10 cellular contexts compared by ENCODE assay signal in genomic region chr1:109250454-109251276, GRCh38. TPM values are rescaled to one million over a fixed set of nuclear protein-coding genes. Genes with fewer than 3 reads are reported as not detected.
A peak's percentile ranks its signal among the peaks of the same experiment; 100 is the strongest.
DNase-seq lines count a peak whose midpoint lies in the region; ATAC-seq, FAIRE-seq and TF ChIP-seq lines count a peak whose summit lies in the region.
"Had no signal": no experiment of that assay in that cellular context is flagged by ENCODE, and none has a peak within 500 bp of the region (broad histone marks: within the 10 kb centered on the region; RNA-seq: fewer than 3 reads in every experiment).

No MANE protein-coding gene starts in this region.

- 47 to 86% methylated on average over 3 to 12 of the region's 33 CpGs for WGBS in gastroesophageal sphincter (ENCODE audit: low coverage in 1 of 2), 2 donors

- TF ChIP-seq POLR2A in gastroesophageal sphincter (IDR thresholded peaks at IDR 0.05) (no peak), H54 (IDR thresholded peaks at IDR 0.05; ENCODE audit: low read depth, low read length) (no peak)

- H3K4me3 ChIP-seq in RWPE2 (ENCODE audit: severe bottlenecking): peak overlapping the region; percentile 62
- peak overlapping the region in 1 of 2 donors; percentile 82 for H3K4me3 ChIP-seq in gastroesophageal sphincter
- peak overlapping the region; percentile 56 for H3K4me3 ChIP-seq in rectal smooth muscle tissue (ENCODE audit: low read length)

- H3K36me3 ChIP-seq in ES-I3 (ENCODE audit: insufficient read depth, low read length) (no peaks in the 10 kb centered on the region; the same call in 1 of the 2 replicates), RWPE2 (ENCODE audit: low read depth) (0 out of 2 replicates have a peak, but pooled peaks cover 3% of the 10 kb centered on the region), gastroesophageal sphincter (no peaks in the 10 kb centered on the region), rectal smooth muscle tissue (ENCODE audit: control insufficient read depth, insufficient read depth, low read length) (no peaks in the 10 kb centered on the region)

- no peak for ATAC-seq in RWPE2 (ENCODE audit: low read depth)
- ATAC-seq in gastroesophageal sphincter: no peak
- no peak for ATAC-seq in GM21786 (IDR thresholded peaks at IDR 0.05; ENCODE audit: unreplicated experiment)

- H3K9ac ChIP-seq in ES-I3 (ENCODE audit: low read depth, low read length) (peak overlapping the region; percentile 56; the same call in 1 of the 2 replicates), rectal smooth muscle tissue (ENCODE audit: low read length) (no peak overlapping the region)

- TF ChIP-seq EP300 in gastroesophageal sphincter (IDR thresholded peaks at IDR 0.05): no peak

- no peaks in the 10 kb centered on the region for H3K9me3 ChIP-seq in ES-I3 (ENCODE audit: control insufficient read depth, insufficient read depth, low read length)
- H3K9me3 ChIP-seq in RWPE2 (ENCODE audit: severe bottlenecking): no peaks in the 10 kb centered on the region
- no peaks in the 10 kb centered on the region for H3K9me3 ChIP-seq in gastroesophageal sphincter

- H3K4me1 ChIP-seq in ES-I3 (ENCODE audit: insufficient read depth, low read length) (peaks cover 24% of the 10 kb centered on the region; the same call in 1 of the 2 replicates), RWPE2 (ENCODE audit: insufficient read depth, poor library complexity, severe bottlenecking) (peaks cover 24% of the 10 kb centered on the region), gastroesophageal sphincter (peaks cover 0 to 61% (median 29%) of the 10 kb centered on the region in 3 donors), rectal smooth muscle tissue (ENCODE audit: control insufficient read depth, insufficient read depth, low read length) (peaks cover 23% of the 10 kb centered on the region)

- no peak for FAIRE-seq in H54 (lab: Jason Lieb, UNC)

- H3K27ac ChIP-seq in RWPE2 (ENCODE audit: poor library complexity, severe bottlenecking): no peak overlapping the region
- H3K27ac ChIP-seq in gastroesophageal sphincter: peak overlapping the region in 3 of 4 donors; percentile 63 to 70 (median 68)
- H3K27ac ChIP-seq in rectal smooth muscle tissue (ENCODE audit: low read depth, low read length): no peak overlapping the region

- DNase-seq in RWPE2 (ENCODE audit: low spot score): no peak
- DNase-seq in H54 (ENCODE audit: insufficient read length, low spot score): no peak
- DNase-seq in medulla oblongata (ENCODE audit: extremely low spot score): no peak
- no peak for DNase-seq in NCI-H2081 treated with DMSO at 0.1 percent for 48 hours (lab: John Stamatoyannopoulos, UW)
- DNase-seq: NCI-H510A had no signal

- H3K27me3 ChIP-seq in RWPE2 (ENCODE audit: insufficient read depth, poor library complexity, severe bottlenecking) (no peaks in the 10 kb centered on the region), gastroesophageal sphincter (peaks cover 6% of the 10 kb centered on the region), rectal smooth muscle tissue (ENCODE audit: control insufficient read depth, insufficient read depth, low read length) (no peaks in the 10 kb centered on the region)

- no peak for TF ChIP-seq CTCF in RWPE2 (IDR thresholded peaks at IDR 0.05; ENCODE audit: poor library complexity, severe bottlenecking)
- no peak for TF ChIP-seq CTCF in gastroesophageal sphincter (IDR thresholded peaks at IDR 0.05)

RNA-seq across cellular contexts. Expression of gene CELSR2, which starts 1.3 kb away (rescaled TPM):
- 10 to 100 TPM in 2 of 4 donors, 1 to 10 TPM in 2; 5.7 to 18.6 (median 9.1) TPM for total RNA-seq in gastroesophageal sphincter

RNA-seq across cellular contexts. Expression of gene PSRC1, which starts 32.3 kb away (rescaled TPM):
- total RNA-seq in gastroesophageal sphincter: 10 to 100 TPM in 2 of 4 donors, 1 to 10 TPM in 2; 6.9 to 26.9 (median 10.3) TPM

RNA-seq across cellular contexts. Expression of gene SARS1, which starts 36.9 kb away (rescaled TPM):
- 100 to 1,000 TPM; 154 to 187 (median 158) TPM for total RNA-seq in gastroesophageal sphincter

RNA-seq across cellular contexts. Expression of gene MYBPHL, which starts 56.1 kb away (rescaled TPM):
- total RNA-seq in gastroesophageal sphincter: under 1 TPM in 1 of 4 donors, not detected in 3; 0.46 TPM
- total RNA-seq: urinary bladder had no signal

Comparison
In these comparisons a context has a peak if more than half of its experiments do, and no peak if none do; other contexts are left out.
1. H3K27ac ChIP-seq: peak in gastroesophageal sphincter (3 of 4); none in RWPE2 (single experiment) and rectal smooth muscle tissue (single experiment).